8 cellular contexts compared by ENCODE assay signal in the genomic region with DNA sequence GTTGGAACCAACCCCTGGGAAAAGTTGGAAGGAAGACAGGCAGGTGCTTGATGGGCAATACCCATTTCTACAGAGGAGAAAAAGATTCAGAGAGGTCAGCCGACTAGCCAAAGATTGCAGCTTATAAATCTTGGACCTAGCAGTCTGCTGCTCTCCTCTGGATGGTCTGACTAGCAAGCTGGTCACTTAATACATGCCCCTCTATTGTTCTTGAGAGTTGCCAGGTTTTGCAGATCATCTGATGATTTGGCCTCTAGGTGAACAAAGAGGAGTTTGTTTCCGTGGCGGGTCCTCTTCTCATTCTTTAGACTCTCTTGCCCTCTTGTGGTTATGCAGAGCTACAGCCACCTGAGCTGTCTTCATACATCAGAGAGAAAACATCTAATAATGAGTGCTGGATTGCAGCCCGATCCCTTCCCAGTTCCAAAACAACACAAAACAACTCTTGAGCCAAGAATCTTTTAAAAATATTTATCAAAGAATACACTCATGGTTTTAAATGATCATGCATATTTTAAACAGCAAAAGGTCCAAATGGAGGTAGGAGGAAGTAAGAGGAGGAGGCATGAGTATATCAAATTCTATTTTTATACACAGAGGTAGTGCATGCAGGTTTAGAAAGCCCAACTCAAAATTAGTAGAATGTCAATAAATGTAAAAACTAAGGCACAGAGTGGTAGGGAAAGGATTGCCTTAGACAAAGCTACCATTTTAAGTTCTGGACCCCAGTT.
DNase-seq lines count a peak whose midpoint lies in the region; ATAC-seq and TF ChIP-seq lines count a peak whose summit lies in the region.

No MANE protein-coding gene starts in this region.

- H3K27ac ChIP-seq in heart left ventricle, result no peak overlapping the region

- H3K4me1 Mint-ChIP-seq in WTC11, result peaks cover 5% of the 10 kb centered on the region; the same call in 1 of the 2 replicates

- WGBS in heart left ventricle, 4 donors, result 18 to 21% (median 21%) methylated on average over 4 of the region's 4 CpGs

- no peaks in the 10 kb centered on the region for H3K9me3 ChIP-seq in heart left ventricle

- H3K27me3 Mint-ChIP-seq in WTC11 (ENCODE audit: low read depth), result no peaks in the 10 kb centered on the region

- intact Hi-C loops in heart left ventricle (cut with DNase I), result loop anchor here in 8 of 10 donors (2.0 to 10.0 kb wide), 13 partner anchors 148 to 1488 kb away; no protein-coding TSS in a partner anchor

- peak; percentile 99 for ATAC-seq in GM19372 (IDR thresholded peaks at IDR 0.05; ENCODE audit: low read depth, unreplicated experiment)
- peak; percentile 92 for ATAC-seq in HG03196 (IDR thresholded peaks at IDR 0.05; ENCODE audit: unreplicated experiment)
- peak; percentile 89 for ATAC-seq in WTC11
- ATAC-seq in heart left ventricle, result peak in 3 of 4 donors; percentile 78 to 92 (median 82)

- CTCF ChIA-PET in WTC11 (lab: Charles Lee), result interaction anchor here (0.7 to 3.3 kb wide), 34 partner anchors 9 to 1552 kb away, joined by 3 to 24 read pairs (median 3); partner anchors contain the start of gene BPNT1

- no peak for TF ChIP-seq POLR2A in heart left ventricle (IDR thresholded peaks at IDR 0.05)

- H3K4me3 ChIP-seq in heart left ventricle, result no peak overlapping the region

- TF ChIP-seq CTCF in WTC11 (IDR thresholded peaks at IDR 0.05), result peak; percentile 68
- TF ChIP-seq CTCF in heart left ventricle (IDR thresholded peaks at IDR 0.05), result peak; percentile 57 to 85 (median 82)

- H3K27me3 ChIP-seq in heart left ventricle, result peaks cover 0 to 3% (median 0%) of the 10 kb centered on the region in 9 donors

- no peaks in the 10 kb centered on the region for H3K36me3 Mint-ChIP-seq in WTC11

- peaks cover 0 to 9% (median 0%) of the 10 kb centered on the region in 12 donors for H3K4me1 ChIP-seq in heart left ventricle

- no peak overlapping the region for H3K4me3 Mint-ChIP-seq in WTC11

- POLR2A ChIA-PET in WTC11 (lab: Charles Lee), result no interaction called here

- DNase-seq in DMS114 treated with DMSO at 0.1 percent for 48 hours (lab: John Stamatoyannopoulos, UW; ENCODE audit: unreplicated experiment), result peak; percentile 63
- peak; percentile 68 for DNase-seq in NCI-H2171 (lab: John Stamatoyannopoulos, UW)
- peak; percentile 51 for DNase-seq in WTC11 (ENCODE audit: low spot score)
- DNase-seq in heart left ventricle, result peak in 2 of 5 donors; percentile 22 to 40
- peak; percentile 71 for DNase-seq in putamen (ENCODE audit: low spot score)
- DNase-seq in activated gamma-delta T cell treated with Interleukin-2 at 50 U/mL for 16 hours, result no peak

- no peaks in the 10 kb centered on the region for H3K9me3 Mint-ChIP-seq in WTC11

- no peaks in the 10 kb centered on the region for H3K36me3 ChIP-seq in heart left ventricle

- H3K27ac Mint-ChIP-seq in WTC11, result no peak overlapping the region

TF ChIP-seq in WTC11, 78 proteins besides CTCF, POLR2A, EP300 and RAD21:
- TF ChIP-seq RELA (CRISPR knock-in tag; IDR thresholded peaks at IDR 0.05; ENCODE audit: borderline replicate concordance) (no peak), OVOL2 (CRISPR knock-in tag; IDR thresholded peaks at IDR 0.05; ENCODE audit: borderline replicate concordance) (no peak), HMGXB4 (CRISPR knock-in tag; IDR thresholded peaks at IDR 0.05) (no peak), FOXP1 (CRISPR knock-in tag; IDR thresholded peaks at IDR 0.05; ENCODE audit: borderline replicate concordance) (no peak), TCF7 (CRISPR knock-in tag; IDR thresholded peaks at IDR 0.05; ENCODE audit: low read depth) (no peak), PRDM15 (CRISPR knock-in tag; IDR thresholded peaks at IDR 0.05) (peak; percentile 82)
